Comparison of ENCODE assay signal across 15 cellular contexts in the genomic region with DNA sequence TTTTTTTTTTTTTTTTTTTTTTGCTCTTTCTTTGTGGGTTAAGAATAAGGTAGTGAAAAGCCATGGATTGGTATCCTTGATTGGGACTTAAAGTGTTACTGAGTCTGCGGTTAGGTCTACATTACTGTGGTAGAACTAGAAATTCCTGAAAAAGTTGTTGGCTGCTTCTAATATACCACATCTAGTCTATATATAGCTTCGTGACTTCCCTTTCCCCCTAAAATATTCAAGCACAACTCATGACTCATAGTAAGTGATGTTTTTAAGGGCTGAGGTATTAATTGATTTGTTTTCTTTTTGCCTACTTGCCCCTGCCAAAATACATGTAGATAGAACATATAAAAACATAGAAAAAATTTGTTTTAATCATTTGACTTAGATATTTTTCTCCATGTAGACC.
DNase-seq lines count a peak whose midpoint lies in the region; ATAC-seq and TF ChIP-seq lines count a peak whose summit lies in the region.
"Had no signal": no experiment of that assay in that cellular context is flagged by ENCODE, and none has a peak within 500 bp of the region (broad histone marks: within the 10 kb centered on the region; RNA-seq: fewer than 3 reads in every experiment).

No MANE protein-coding gene starts in this region.

- H3K27ac Mint-ChIP-seq in activated T-cell treated with anti-CD3 and anti-CD28 coated beads, Interleukin-2, amount 50 U/mL, for 72 hours: no peak overlapping the region
- H3K27ac Mint-ChIP-seq: CD14-positive monocyte had no signal

- H3K9me3 Mint-ChIP-seq in activated T-cell treated with anti-CD3 and anti-CD28 coated beads, Interleukin-2, amount 50 U/mL, for 72 hours: peaks cover under 1 to 2% of the 10 kb centered on the region in 2 donors

- ATAC-seq in HG02759 (IDR thresholded peaks at IDR 0.05; ENCODE audit: unreplicated experiment) (no peak), HG03460 (IDR thresholded peaks at IDR 0.05; ENCODE audit: unreplicated experiment) (no peak)
- no peak for ATAC-seq in activated T-cell treated with anti-CD3 and anti-CD28 coated beads, Interleukin-2, amount 50 U/mL, for 72 hours (replicated peaks in 1 of 2)
- ATAC-seq: left lobe of liver had no signal

- no peaks in the 10 kb centered on the region for H3K4me1 Mint-ChIP-seq in activated T-cell treated with anti-CD3 and anti-CD28 coated beads, Interleukin-2, amount 50 U/mL, for 72 hours (ENCODE audit: low read depth)
- H3K4me1 Mint-ChIP-seq: CD14-positive monocyte had no signal

- TF ChIP-seq CTCF in AG09319 (IDR thresholded peaks at IDR 0.05; ENCODE audit: low read depth, low read length): no peak

- no peak overlapping the region for H3K4me3 Mint-ChIP-seq in activated T-cell treated with anti-CD3 and anti-CD28 coated beads, Interleukin-2, amount 50 U/mL, for 72 hours
- H3K4me3 Mint-ChIP-seq: CD14-positive monocyte had no signal

- no peaks in the 10 kb centered on the region for H3K27me3 Mint-ChIP-seq in activated T-cell treated with anti-CD3 and anti-CD28 coated beads, Interleukin-2, amount 50 U/mL, for 72 hours (ENCODE audit: low read depth)

- no peaks in the 10 kb centered on the region for H3K36me3 Mint-ChIP-seq in activated T-cell treated with anti-CD3 and anti-CD28 coated beads, Interleukin-2, amount 50 U/mL, for 72 hours (ENCODE audit: insufficient read depth in 2 of 2)
- H3K36me3 Mint-ChIP-seq: CD14-positive monocyte had no signal

- DNase-seq in AG09319 (ENCODE audit: extremely low read depth, low read depth) (peak; percentile 71), Kasumi-1 (lab: John Stamatoyannopoulos, UW) (peak; percentile 87 to 92), amniotic epithelial cell (ENCODE audit: low read depth) (peak; percentile 90), hepatic stellate cell (ENCODE audit: low spot score) (peak; percentile 21)
- DNase-seq in activated T-cell treated with anti-CD3 and anti-CD28 coated beads, Interleukin-2, amount 50 U/mL, for 72 hours: no peak
- DNase-seq in activated naive CD4-positive, alpha-beta T cell treated with Interleukin-2 at 50 U/mL for 16 hours: no peak
- DNase-seq: activated CD4-positive, alpha-beta T cell treated with anti-CD3 and anti-CD28 coated beads, Interleukin-2, amount 50 U/mL, for 1 hour; NCI-H1930; posterior cingulate gyrus; SHP77 treated with DMSO at 0.1 percent for 48 hours; tibial artery had no signal

Comparison
In these comparisons a context has a peak if more than half of its experiments do, and no peak if none do; other contexts are left out.
1. DNase-seq: peak in AG09319 (single experiment), Kasumi-1 (2 of 2), amniotic epithelial cell (single experiment) and hepatic stellate cell (single experiment); none in activated T-cell treated with anti-CD3 and anti-CD28 coated beads, Interleukin-2, amount 50 U/mL, for 72 hours (0 of 2) and activated naive CD4-positive, alpha-beta T cell treated with Interleukin-2 at 50 U/mL for 16 hours (single experiment).